In the genomic region with DNA sequence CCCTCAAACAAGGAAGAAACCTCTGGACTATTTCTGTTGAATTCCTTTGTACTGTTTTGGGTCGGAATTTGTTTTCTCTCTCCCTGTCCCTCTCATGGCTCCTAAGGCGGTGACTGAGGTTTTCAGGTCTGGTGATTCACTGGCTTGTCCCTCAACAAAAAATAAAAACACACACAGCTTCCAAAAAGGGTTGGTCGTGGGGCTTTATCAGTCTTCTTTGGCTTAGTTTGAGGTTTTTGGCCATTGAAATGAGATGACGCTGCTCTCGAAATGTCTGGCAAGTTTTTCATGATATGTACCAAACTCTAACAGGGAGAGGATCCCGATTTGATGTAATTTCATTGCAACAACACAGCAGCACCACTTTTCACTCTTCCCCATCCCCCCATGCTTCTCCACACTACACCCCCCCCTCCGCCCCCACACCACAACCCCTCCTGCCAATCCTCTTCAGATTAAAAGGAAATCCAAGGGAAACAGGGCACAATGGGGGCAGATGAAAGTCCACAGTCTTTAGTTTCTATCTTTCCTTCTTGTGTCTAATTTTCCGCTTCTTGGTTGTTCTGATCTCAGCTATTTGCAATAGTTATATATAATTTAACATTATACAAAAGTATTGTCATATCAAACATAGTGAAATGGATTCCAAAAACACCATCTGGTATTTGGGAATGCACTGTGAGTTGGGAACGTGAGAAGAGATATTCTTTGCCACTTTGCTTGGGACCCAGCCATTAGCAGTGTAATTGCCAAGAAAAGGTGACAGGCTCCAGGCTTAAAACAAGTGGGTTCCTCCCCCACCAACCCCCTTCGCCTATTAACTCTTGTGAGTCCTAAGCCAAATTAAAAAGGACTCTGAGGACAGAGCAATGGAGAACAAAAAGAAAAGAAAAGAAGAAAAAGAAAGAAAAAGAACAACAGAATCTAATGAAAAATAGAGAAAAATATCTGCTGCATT, we compare ENCODE assay signal across 23 cellular contexts.
DNase-seq lines count a peak whose midpoint lies in the region; ATAC-seq and TF ChIP-seq lines count a peak whose summit lies in the region.
"Had no signal": no experiment of that assay in that cellular context is flagged by ENCODE, and none has a peak within 500 bp of the region (broad histone marks: within the 10 kb centered on the region; RNA-seq: fewer than 3 reads in every experiment).

No MANE protein-coding gene starts in this region.

- intact Hi-C loops in uterus (cut with DNase I; ENCODE audit: low total_unique reads), result no loop called here

- no peak overlapping the region for H3K4me3 ChIP-seq in GM23248
- no peak overlapping the region for H3K4me3 ChIP-seq in uterus
- H3K4me3 ChIP-seq in mesenchymal stem cell (ENCODE audit: insufficient read depth in 1 of 2, low read depth in 1 of 2, low read length in 2 of 2), result no peak overlapping the region
- H3K4me3 ChIP-seq: cardiac muscle cell, esophagus muscularis mucosa, lung, SK-N-MC, thyroid gland had no signal

- in situ Hi-C loops in GM23248 (cut with MboI), result no loop called here

- H3K27me3 ChIP-seq in GM23248 (replicated peaks; ENCODE audit: insufficient read depth) (no peaks in the 10 kb centered on the region), uterus (no peaks in the 10 kb centered on the region), mesenchymal stem cell (ENCODE audit: control insufficient read depth in 1 of 2, insufficient read depth in 1 of 2, low read length in 2 of 2) (peaks cover 0 to 7% of the 10 kb centered on the region in 2 experiments)
- H3K27me3 ChIP-seq: cardiac muscle cell, esophagus muscularis mucosa, thyroid gland had no signal

- H3K4me1 Mint-ChIP-seq in chondrocyte (ENCODE audit: low read depth), result peaks cover 51% of the 10 kb centered on the region
- H3K4me1 Mint-ChIP-seq: activated naive CD8-positive, alpha-beta T cell treated with anti-CD3 and anti-CD28 coated beads, Interleukin-2, amount 10 ng/mL, durations not matched to agents 7 days and 5 days; immature natural killer cell; stimulated activated memory B cell treated with anti-CD40 and anti-IgM and Interleukin-4, amounts not matched to agents 10 μg/mL and 1 μg/mL and 100 μg/mL, for 72 hours had no signal

- H2AFZ ChIP-seq in GM23248, result no peak overlapping the region
- no peak overlapping the region for H2AFZ ChIP-seq in mesenchymal stem cell (ENCODE audit: low read depth, low read length)

- DNase-seq in GM23248, result peak; percentile 18
- DNase-seq in NCI-H524 (lab: John Stamatoyannopoulos, UW), result peak; percentile 89 to 93
- no peak for DNase-seq in chondrocyte (ENCODE audit: low spot score)
- DNase-seq in myocyte (ENCODE audit: low read depth), result peak; percentile 33
- no peak for DNase-seq in uterus
- no peak for DNase-seq in pons (ENCODE audit: low spot score)
- DNase-seq in mesenchymal stem cell, result no peak
- DNase-seq: ACHN; activated naive CD8-positive, alpha-beta T cell treated with anti-CD3 and anti-CD28 coated beads, Interleukin-2, amount 10 ng/mL, durations not matched to agents 7 days and 5 days; activated T-cell treated with anti-CD3 and anti-CD28 coated beads, Interleukin-2, amount 50 U/mL, for 72 hours; immature natural killer cell; MM.1S; NCI-H187 treated with DMSO at 0.1 percent for 48 hours; NCI-H510A treated with DMSO at 0.1 percent for 48 hours; thyroid gland had no signal

- no peaks in the 10 kb centered on the region for H3K9me3 ChIP-seq in GM23248 (ENCODE audit: low read depth)
- no peaks in the 10 kb centered on the region for H3K9me3 ChIP-seq in uterus
- no peaks in the 10 kb centered on the region for H3K9me3 ChIP-seq in mesenchymal stem cell (ENCODE audit: control insufficient read depth, low read length)
- H3K9me3 ChIP-seq: esophagus muscularis mucosa, thyroid gland had no signal

- 38 to 47% methylated on average over 9 to 10 of the region's 10 CpGs for WGBS in GM23248 (ENCODE audit: low coverage in 1 of 2, low lambda C conversion rate in 2 of 2, missing lambda C conversion rate in 2 of 2), 2 experiments
- WGBS in mesenchymal stem cell, result 77% methylated on average over 7 of the region's 10 CpGs

- H3K4me1 ChIP-seq in GM23248 (ENCODE audit: insufficient read depth), result no peaks in the 10 kb centered on the region
- no peaks in the 10 kb centered on the region for H3K4me1 ChIP-seq in uterus
- H3K4me1 ChIP-seq in mesenchymal stem cell (ENCODE audit: control insufficient read depth, insufficient read depth, low read depth, low read length), result no peaks in the 10 kb centered on the region
- H3K4me1 ChIP-seq: thyroid gland had no signal

- H2BK15ac ChIP-seq in mesenchymal stem cell (ENCODE audit: low read depth, poor library complexity, severe bottlenecking), result no peak overlapping the region

- no peaks in the 10 kb centered on the region for H3K79me2 ChIP-seq in GM23248 (ENCODE audit: insufficient read depth)

- H3K27ac Mint-ChIP-seq in chondrocyte (ENCODE audit: unreplicated experiment), result peak overlapping the region; percentile 87
- H3K27ac Mint-ChIP-seq: activated naive CD8-positive, alpha-beta T cell treated with anti-CD3 and anti-CD28 coated beads, Interleukin-2, amount 10 ng/mL, durations not matched to agents 7 days and 5 days; activated T-cell treated with anti-CD3 and anti-CD28 coated beads, Interleukin-2, amount 50 U/mL, for 72 hours; immature natural killer cell; natural killer cell treated with Interleukin-12 subunit alpha and Interleukin-12 subunit beta and Interleukin-15 and Interleukin-18, amount 100 ng/mL, for 72 hours; stimulated activated memory B cell treated with anti-CD40 and anti-IgM and Interleukin-4, amounts not matched to agents 10 μg/mL and 1 μg/mL and 100 μg/mL, for 72 hours; T-helper 2 cell treated with Interferon-gamma antibody and Interleukin-4, amounts not matched to agents 5 μg/mL and 100 μg/mL, for 36 hours had no signal

- H3K36me3 Mint-ChIP-seq in chondrocyte (ENCODE audit: low read depth), result peaks cover 1% of the 10 kb centered on the region
- H3K36me3 Mint-ChIP-seq: activated naive CD8-positive, alpha-beta T cell treated with anti-CD3 and anti-CD28 coated beads, Interleukin-2, amount 10 ng/mL, durations not matched to agents 7 days and 5 days; immature natural killer cell; natural killer cell treated with Interleukin-12 subunit alpha and Interleukin-12 subunit beta and Interleukin-15 and Interleukin-18, amount 100 ng/mL, for 72 hours; stimulated activated memory B cell treated with anti-CD40 and anti-IgM and Interleukin-4, amounts not matched to agents 10 μg/mL and 1 μg/mL and 100 μg/mL, for 72 hours had no signal

- no peaks in the 10 kb centered on the region for H3K9me3 Mint-ChIP-seq in chondrocyte (ENCODE audit: low read depth)
- H3K9me3 Mint-ChIP-seq: activated naive CD8-positive, alpha-beta T cell treated with anti-CD3 and anti-CD28 coated beads, Interleukin-2, amount 10 ng/mL, durations not matched to agents 7 days and 5 days; activated T-cell treated with anti-CD3 and anti-CD28 coated beads, Interleukin-2, amount 50 U/mL, for 72 hours; natural killer cell treated with Interleukin-12 subunit alpha and Interleukin-12 subunit beta and Interleukin-15 and Interleukin-18, amount 100 ng/mL, for 72 hours; stimulated activated memory B cell treated with anti-CD40 and anti-IgM and Interleukin-4, amounts not matched to agents 10 μg/mL and 1 μg/mL and 100 μg/mL, for 72 hours; T-helper 2 cell treated with Interferon-gamma antibody and Interleukin-4, amounts not matched to agents 5 μg/mL and 100 μg/mL, for 36 hours had no signal

- H2AK5ac ChIP-seq in mesenchymal stem cell (ENCODE audit: low read length, severe bottlenecking), result no peak overlapping the region

- no peak for TF ChIP-seq POLR2A in uterus (IDR thresholded peaks at IDR 0.05)

- no peak overlapping the region for H4K91ac ChIP-seq in mesenchymal stem cell (ENCODE audit: low read length)

- H3K14ac ChIP-seq in mesenchymal stem cell (ENCODE audit: low read length in 2 of 2), result no peak overlapping the region

- H3K36me3 ChIP-seq in GM23248 (ENCODE audit: low read depth), result no peaks in the 10 kb centered on the region
- H3K36me3 ChIP-seq in uterus, result no peaks in the 10 kb centered on the region
- H3K36me3 ChIP-seq in mesenchymal stem cell (ENCODE audit: control insufficient read depth in 1 of 2, insufficient read depth in 2 of 2, low read depth in 1 of 2, low read length in 2 of 2), result no peaks in the 10 kb centered on the region
- H3K36me3 ChIP-seq: cardiac muscle cell, esophagus muscularis mucosa, thyroid gland had no signal

- no peak overlapping the region for H4K8ac ChIP-seq in mesenchymal stem cell (ENCODE audit: low read length)

- H3K27ac ChIP-seq in GM23248, result no peak overlapping the region
- no peak overlapping the region for H3K27ac ChIP-seq in uterus
- no peak overlapping the region for H3K27ac ChIP-seq in mesenchymal stem cell (ENCODE audit: low read length, poor library complexity, severe bottlenecking)
- H3K27ac ChIP-seq: cardiac muscle cell, esophagus muscularis mucosa, SK-N-MC, thyroid gland had no signal

- H2BK5ac ChIP-seq in mesenchymal stem cell (ENCODE audit: low read depth, low read length, poor library complexity, severe bottlenecking), result no peak overlapping the region

- no peak overlapping the region for H3K4me3 Mint-ChIP-seq in chondrocyte (ENCODE audit: unreplicated experiment)
- H3K4me3 Mint-ChIP-seq: activated naive CD8-positive, alpha-beta T cell treated with anti-CD3 and anti-CD28 coated beads, Interleukin-2, amount 10 ng/mL, durations not matched to agents 7 days and 5 days; activated T-cell treated with anti-CD3 and anti-CD28 coated beads, Interleukin-2, amount 50 U/mL, for 72 hours; immature natural killer cell; natural killer cell treated with Interleukin-12 subunit alpha and Interleukin-12 subunit beta and Interleukin-15 and Interleukin-18, amount 100 ng/mL, for 72 hours; stimulated activated memory B cell treated with anti-CD40 and anti-IgM and Interleukin-4, amounts not matched to agents 10 μg/mL and 1 μg/mL and 100 μg/mL, for 72 hours; T-helper 2 cell treated with Interferon-gamma antibody and Interleukin-4, amounts not matched to agents 5 μg/mL and 100 μg/mL, for 36 hours had no signal

- TF ChIP-seq CTCF in chondrocyte (IDR thresholded peaks at IDR 0.05) (no peak), uterus (IDR thresholded peaks at IDR 0.05) (no peak)

- H3K18ac ChIP-seq in mesenchymal stem cell (ENCODE audit: low read depth in 1 of 2, low read length in 2 of 2), result no peak overlapping the region

- H2BK12ac ChIP-seq in mesenchymal stem cell (ENCODE audit: low read length in 2 of 2), result no peak overlapping the region

- no peaks in the 10 kb centered on the region for H3F3A ChIP-seq in GM23248 (ENCODE audit: insufficient read depth)

- ATAC-seq in HG02610 (IDR thresholded peaks at IDR 0.05; ENCODE audit: unreplicated experiment), result no peak
- ATAC-seq: activated T-cell treated with anti-CD3 and anti-CD28 coated beads, Interleukin-2, amount 50 U/mL, for 72 hours; natural killer cell treated with Interleukin-12 subunit alpha and Interleukin-12 subunit beta and Interleukin-15 and Interleukin-18, amount 100 ng/mL, for 72 hours; stimulated activated memory B cell treated with anti-CD40 and anti-IgM and Interleukin-4, amounts not matched to agents 10 μg/mL and 1 μg/mL and 100 μg/mL, for 72 hours had no signal

- no peak overlapping the region for H2BK120ac ChIP-seq in mesenchymal stem cell (ENCODE audit: low read depth, low read length)

- H3K23ac ChIP-seq in mesenchymal stem cell (ENCODE audit: low read length in 2 of 2), result no peak overlapping the region

- H3K4me2 ChIP-seq in GM23248 (ENCODE audit: unreplicated experiment), result no peak overlapping the region
- no peak overlapping the region for H3K4me2 ChIP-seq in mesenchymal stem cell (ENCODE audit: low read length, poor library complexity, severe bottlenecking)

- H3K9me2 ChIP-seq in GM23248 (ENCODE audit: insufficient read depth), result no peaks in the 10 kb centered on the region

- no peaks in the 10 kb centered on the region for H3K27me3 Mint-ChIP-seq in chondrocyte (ENCODE audit: low read depth)
- H3K27me3 Mint-ChIP-seq: stimulated activated memory B cell treated with anti-CD40 and anti-IgM and Interleukin-4, amounts not matched to agents 10 μg/mL and 1 μg/mL and 100 μg/mL, for 72 hours had no signal

- no peaks in the 10 kb centered on the region for H3K79me1 ChIP-seq in mesenchymal stem cell (replicated peaks; ENCODE audit: low read length, poor library complexity, severe bottlenecking)

- H4K20me1 ChIP-seq in GM23248 (ENCODE audit: insufficient read depth), result no peaks in the 10 kb centered on the region

- H3K4ac ChIP-seq in mesenchymal stem cell (ENCODE audit: low read depth in 1 of 2, low read length in 2 of 2), result no peak overlapping the region

- H3K9ac ChIP-seq in GM23248 (no peak overlapping the region), mesenchymal stem cell (ENCODE audit: low read length) (no peak overlapping the region)

Comparison
In these comparisons a context has a peak if more than half of its experiments do, and no peak if none do; other contexts are left out.
1. DNase-seq: peak in GM23248 (single experiment), NCI-H524 (2 of 2) and myocyte (single experiment); none in chondrocyte (single experiment), uterus (0 of 2), pons (single experiment) and mesenchymal stem cell (single experiment).